ENCODE assay signal across 13 cellular contexts in genomic region chr4:2060578-2061207, GRCh38. TPM values are rescaled to one million over a fixed set of nuclear protein-coding genes. Genes with fewer than 3 reads are reported as not detected.
DNase-seq lines count a peak whose midpoint lies in the region; ATAC-seq, FAIRE-seq and TF ChIP-seq lines count a peak whose summit lies in the region.
"Had no signal": no experiment of that assay in that cellular context is flagged by ENCODE, and none has a peak within 500 bp of the region (broad histone marks: within the 10 kb centered on the region; RNA-seq: fewer than 3 reads in every experiment).

No MANE protein-coding gene starts in this region.

- H3K27me3 Mint-ChIP-seq in GM23338 (ENCODE audit: insufficient read depth, low read depth, poor library complexity) (peaks cover 41% of the 10 kb centered on the region), progenitor cell of endocrine pancreas (peaks cover 7% of the 10 kb centered on the region)

- H3K79me2 ChIP-seq in GM23338 (replicated peaks; ENCODE audit: insufficient read depth) (no peaks in the 10 kb centered on the region), SU-DHL-6 (ENCODE audit: insufficient read depth, low read length) (no peaks in the 10 kb centered on the region)

- peak overlapping the region; percentile 37; the same call in 1 of the 2 replicates for H3K9ac ChIP-seq in SU-DHL-6 (ENCODE audit: low read length)

- H3K4me3 Mint-ChIP-seq in GM23338 (peak overlapping the region; percentile 61; the same call in 2 of the 3 replicates), progenitor cell of endocrine pancreas (ENCODE audit: low read depth) (peak overlapping the region; percentile 64)
- H3K4me3 Mint-ChIP-seq: activated T-cell treated with anti-CD3 and anti-CD28 coated beads, Interleukin-2, amount 50 U/mL, for 4 hours had no signal

- H3K27ac Mint-ChIP-seq in GM23338, result no peak overlapping the region
- no peak overlapping the region for H3K27ac Mint-ChIP-seq in progenitor cell of endocrine pancreas

- no peak for TF ChIP-seq CTCF in GM23338 (conservative IDR thresholded peaks at IDR 0.05; ENCODE audit: low read depth in 2 of 2)
- no peak for TF ChIP-seq CTCF in SU-DHL-6 (IDR thresholded peaks at IDR 0.05; ENCODE audit: insufficient read depth, low read length, poor library complexity, severe bottlenecking)
- TF ChIP-seq CTCF in progenitor cell of endocrine pancreas (IDR thresholded peaks at IDR 0.05; ENCODE audit: unreplicated experiment), result peak; percentile 42

- H3K4me1 Mint-ChIP-seq in GM23338 (peaks cover 4% of the 10 kb centered on the region; the same call in 2 of the 3 replicates), progenitor cell of endocrine pancreas (ENCODE audit: low read depth) (peaks cover 2% of the 10 kb centered on the region)

- no peaks in the 10 kb centered on the region for H3K9me3 Mint-ChIP-seq in GM23338
- H3K9me3 Mint-ChIP-seq in progenitor cell of endocrine pancreas (ENCODE audit: low read depth), result no peaks in the 10 kb centered on the region
- H3K9me3 Mint-ChIP-seq: activated T-cell treated with anti-CD3 and anti-CD28 coated beads, Interleukin-2, amount 50 U/mL, for 4 hours had no signal

- H3F3A ChIP-seq in GM23338 (replicated peaks; ENCODE audit: low read depth) (0 out of 2 replicates have a peak, but pooled peaks cover 6% of the 10 kb centered on the region), SU-DHL-6 (ENCODE audit: insufficient read depth) (no peaks in the 10 kb centered on the region)

- H3K36me3 ChIP-seq in GM23338 (ENCODE audit: insufficient read depth) (no peaks in the 10 kb centered on the region), SU-DHL-6 (ENCODE audit: low read length) (no peaks in the 10 kb centered on the region)
- H3K36me3 ChIP-seq: SJCRH30 had no signal

- H3K9me2 ChIP-seq in GM23338 (ENCODE audit: insufficient read depth), result no peaks in the 10 kb centered on the region
- no peaks in the 10 kb centered on the region for H3K9me2 ChIP-seq in SU-DHL-6 (replicated peaks; ENCODE audit: insufficient read depth, low read length)

- H2AFZ ChIP-seq in GM23338 (no peak overlapping the region), SU-DHL-6 (ENCODE audit: low read depth, low read length, severe bottlenecking) (no peak overlapping the region)

- H3K27me3 ChIP-seq in GM23338 (ENCODE audit: insufficient read depth) (peaks cover 54% of the 10 kb centered on the region), SU-DHL-6 (ENCODE audit: low read length) (no peaks in the 10 kb centered on the region)

- no peaks in the 10 kb centered on the region; the same call in 1 of the 2 replicates for H4K20me1 ChIP-seq in GM23338 (replicated peaks; ENCODE audit: insufficient read depth)
- no peaks in the 10 kb centered on the region for H4K20me1 ChIP-seq in SU-DHL-6 (ENCODE audit: low read depth, low read length)

- no peaks in the 10 kb centered on the region for H3K9me3 ChIP-seq in SU-DHL-6 (ENCODE audit: insufficient read depth, low read length)
- H3K9me3 ChIP-seq: SJCRH30 had no signal

- peaks cover 3% of the 10 kb centered on the region; the same call in 1 of the 3 replicates for H3K36me3 Mint-ChIP-seq in GM23338 (ENCODE audit: low read depth)
- peaks cover 3% of the 10 kb centered on the region for H3K36me3 Mint-ChIP-seq in progenitor cell of endocrine pancreas (ENCODE audit: insufficient read depth)

- peak; percentile 84 for DNase-seq in GM23338 (ENCODE audit: low spot score)
- DNase-seq in iPS-NIHi11 (ENCODE audit: low spot score), result peak; percentile 68
- DNase-seq in progenitor cell of endocrine pancreas (ENCODE audit: low spot score, unreplicated experiment), result peak; percentile 48
- DNase-seq in HCEC 1CT, result no peak
- DNase-seq in GM12892 (ENCODE audit: insufficient read length), result no peak
- DNase-seq in NOMO-1 treated with dmso at 0.1 percent for 144 hours (lab: John Stamatoyannopoulos, UW; ENCODE audit: unreplicated experiment), result no peak
- DNase-seq: activated T-cell treated with anti-CD3 and anti-CD28 coated beads, Interleukin-2, amount 50 U/mL, for 4 hours; KG1; NCI-H524 treated with DMSO at 0.1 percent for 48 hours; SJCRH30; stimulated activated naive CD4-positive, alpha-beta T cell had no signal

- peak; percentile 80 for ATAC-seq in GM23338
- no peak for ATAC-seq in HG02642 (IDR thresholded peaks at IDR 0.05; ENCODE audit: poor library complexity, unreplicated experiment)

- peak overlapping the region; percentile 54 for H3K4me3 ChIP-seq in GM23338
- no peak overlapping the region for H3K4me3 ChIP-seq in SU-DHL-6 (ENCODE audit: insufficient read depth, low read length, poor library complexity, severe bottlenecking)
- H3K4me3 ChIP-seq: SJCRH30 had no signal

- H3K4me1 ChIP-seq in GM23338 (ENCODE audit: insufficient read depth), result no peaks in the 10 kb centered on the region; the same call in 1 of the 2 replicates
- H3K4me1 ChIP-seq: SJCRH30 had no signal

- TF ChIP-seq POLR2A in GM12892 (IDR thresholded peaks at IDR 0.05; ENCODE audit: low read depth, low read length), result no peak

- no peak overlapping the region for H3K27ac ChIP-seq in GM23338 (ENCODE audit: low read depth)
- no peak overlapping the region for H3K27ac ChIP-seq in SU-DHL-6 (ENCODE audit: low read depth, low read length)
- H3K27ac ChIP-seq: SJCRH30 had no signal

- FAIRE-seq in GM12892 (lab: Jason Lieb, UNC), result no peak

- H3K4me2 ChIP-seq in GM23338, result peak overlapping the region; percentile 78
- peak overlapping the region; percentile 44 for H3K4me2 ChIP-seq in SU-DHL-6 (ENCODE audit: low read depth, low read length, poor library complexity, severe bottlenecking)

TF ChIP-seq in GM23338, 12 proteins besides CTCF, POLR2A, EP300 and RAD21:
- no peak for TF ChIP-seq EZH2 (IDR thresholded peaks at IDR 0.05; ENCODE audit: low read depth, unreplicated experiment)
- no peak for TF ChIP-seq ZNF331 (CRISPR knock-in tag; IDR thresholded peaks at IDR 0.05; ENCODE audit: low read depth)
- no peak for TF ChIP-seq POLR2AphosphoS5 (IDR thresholded peaks at IDR 0.05; ENCODE audit: low read depth)
- TF ChIP-seq ZNF114 (CRISPR knock-in tag; IDR thresholded peaks at IDR 0.05), result no peak
- 0 out of 2 replicates have a peak, but pooled peaks have one; percentile 18 for TF ChIP-seq CREB1 (CRISPR knock-in tag; IDR thresholded peaks at IDR 0.05; ENCODE audit: low read depth)

RNA-seq across cellular contexts. Expression of gene NAT8L, which starts 1.6 kb away (rescaled TPM):
- 7.7 and 9.7 TPM in 2 replicates for total RNA-seq in GM23338 (2014; rRNA removed; shearing (Covaris generic))
- 1.6 and 1.7 TPM in 2 replicates for polyA plus RNA-seq in GM23338 (2016; fragmentation: Nextera tagmentation; extraction: Ambion mirVana)
- 20.7 and 21.8 TPM in 2 replicates for total RNA-seq in progenitor cell of endocrine pancreas
- polyA plus RNA-seq in GM12892 (2012; ENCODE audit: missing spikeins), result not detected

RNA-seq across cellular contexts. Expression of gene NELFA, which starts 51.9 kb away (rescaled TPM):
- total RNA-seq in GM23338 (2014; rRNA removed; shearing (Covaris generic)), result 60.8 and 62.8 TPM in 2 replicates
- polyA plus RNA-seq in GM23338 (2016; fragmentation: Nextera tagmentation; extraction: Ambion mirVana), result 62.2 and 63.3 TPM in 2 replicates
- total RNA-seq in progenitor cell of endocrine pancreas, result 52.5 and 54.2 TPM in 2 replicates
- 15.9 TPM for polyA plus RNA-seq in GM12892 (2012; ENCODE audit: missing spikeins)

Comparison
In these comparisons a context has a peak if more than half of its experiments do, and no peak if none do; other contexts are left out.
1. DNase-seq: peak in GM23338 (single experiment), iPS-NIHi11 (single experiment) and progenitor cell of endocrine pancreas (single experiment); none in HCEC 1CT (single experiment), GM12892 (single experiment) and NOMO-1 treated with dmso at 0.1 percent for 144 hours (single experiment).